4 cellular contexts compared by ENCODE assay signal in genomic region chr1:161606541-161607336, GRCh38. TPM values are rescaled to one million over a fixed set of nuclear protein-coding genes. Genes with fewer than 3 reads are reported as not detected.
"Had no signal": no experiment of that assay in that cellular context is flagged by ENCODE, and none has a peak within 500 bp of the region (broad histone marks: within the 10 kb centered on the region; RNA-seq: fewer than 3 reads in every experiment).

No MANE protein-coding gene starts in this region.

RNA-seq across cellular contexts. Expression of gene FCGR3B, which starts 24.2 kb away (rescaled TPM):
- total RNA-seq: activated CD8-positive, alpha-beta memory T cell treated with anti-CD3 and anti-CD28 coated beads for 36 hours; ascending aorta; body of pancreas; bronchial epithelial cell had no signal

RNA-seq across cellular contexts. Expression of gene FCGR2B, which starts 56.2 kb away (rescaled TPM):
- total RNA-seq: activated CD8-positive, alpha-beta memory T cell treated with anti-CD3 and anti-CD28 coated beads for 36 hours; bronchial epithelial cell had no signal

RNA-seq across cellular contexts. Expression of gene FCGR3A, which starts 57.1 kb away (rescaled TPM):
- total RNA-seq: activated CD8-positive, alpha-beta memory T cell treated with anti-CD3 and anti-CD28 coated beads for 36 hours; bronchial epithelial cell had no signal
